22 cellular contexts compared by ENCODE assay signal in genomic region chr18:33900638-33901037, GRCh38.
DNase-seq lines count a peak whose midpoint lies in the region; ATAC-seq, FAIRE-seq and TF ChIP-seq lines count a peak whose summit lies in the region.
"Had no signal": no experiment of that assay in that cellular context is flagged by ENCODE, and none has a peak within 500 bp of the region (broad histone marks: within the 10 kb centered on the region; RNA-seq: fewer than 3 reads in every experiment).

No MANE protein-coding gene starts in this region.

- 77% methylated on average over 1 of the region's 1 CpG for WGBS in right lobe of liver (ENCODE audit: insufficient coverage, low coverage, low lambda C conversion rate, missing lambda C conversion rate)
- WGBS in esophagus squamous epithelium, 2 donors: 90 to 94% methylated on average over 1 of the region's 1 CpG

- DNase-seq in D721Med (ENCODE audit: insufficient read length, low spot score): no peak
- peak; percentile 5 for DNase-seq in G401 (ENCODE audit: low spot score)
- no peak for DNase-seq in right lobe of liver
- DNase-seq in WERI-Rb-1: no peak
- DNase-seq in HT-29 (ENCODE audit: low spot score): no peak
- no peak for DNase-seq in esophagus squamous epithelium (lab: John Stamatoyannopoulos, UW)
- DNase-seq: 8988T; ACHN; BE2C; C1 segment of cervical spinal cord; CD4-positive, alpha-beta memory T cell; CD4-positive, CD25-positive, alpha-beta regulatory T cell; CD8-positive, alpha-beta memory T cell; COR-L47; DMS79 treated with DMSO at 0.1 percent for 48 hours; GDM1 had no signal

- intact Hi-C loops in right lobe of liver (cut with DNase I) (no loop called here), esophagus squamous epithelium (cut with DNase I) (no loop called here)

- H3K4me3 ChIP-seq in right lobe of liver (no peak overlapping the region), WERI-Rb-1 (ENCODE audit: low read depth, low read length) (no peak overlapping the region), esophagus squamous epithelium (no peak overlapping the region)
- H3K4me3 ChIP-seq: BLaER1, GM12878 had no signal

- no peaks in the 10 kb centered on the region for H3K36me3 ChIP-seq in right lobe of liver
- H3K36me3 ChIP-seq in WERI-Rb-1: no peaks in the 10 kb centered on the region
- no peaks in the 10 kb centered on the region for H3K36me3 ChIP-seq in esophagus squamous epithelium
- H3K36me3 ChIP-seq: BE2C, BLaER1 had no signal

- TF ChIP-seq CTCF in D721Med (IDR thresholded peaks at IDR 0.05; ENCODE audit: insufficient read depth, missing control alignments): no peak
- TF ChIP-seq CTCF in right lobe of liver (IDR thresholded peaks at IDR 0.05): peak in 3 of 4 donors; percentile 22 to 34 (median 25)
- TF ChIP-seq CTCF in WERI-Rb-1 (IDR thresholded peaks at IDR 0.05; ENCODE audit: low read depth, low read length): no peak
- no peak for TF ChIP-seq CTCF in esophagus squamous epithelium (IDR thresholded peaks at IDR 0.05)

- H3K9me3 ChIP-seq in right lobe of liver (no peaks in the 10 kb centered on the region), WERI-Rb-1 (ENCODE audit: severe bottlenecking) (peaks cover 3% of the 10 kb centered on the region), esophagus squamous epithelium (no peaks in the 10 kb centered on the region)
- H3K9me3 ChIP-seq: BE2C had no signal

- H3K27ac ChIP-seq in right lobe of liver (no peak overlapping the region), WERI-Rb-1 (no peak overlapping the region), esophagus squamous epithelium (no peak overlapping the region)
- H3K27ac ChIP-seq: BLaER1 had no signal

- FAIRE-seq in D721Med (lab: Jason Lieb, UNC) (peak; percentile 44), islet of Langerhans (lab: Jason Lieb, UNC) (peak; percentile 61)
- FAIRE-seq: A204.1, GM12878, GM12892, GM19239 had no signal

- H3K4me1 ChIP-seq in right lobe of liver: no peaks in the 10 kb centered on the region
- H3K4me1 ChIP-seq in esophagus squamous epithelium: no peaks in the 10 kb centered on the region
- H3K4me1 ChIP-seq: BE2C, BLaER1 had no signal

- TF ChIP-seq POLR2A in right lobe of liver (IDR thresholded peaks at IDR 0.05) (no peak), esophagus squamous epithelium (IDR thresholded peaks at IDR 0.05) (no peak)

- in situ Hi-C loops in G401 (cut with HindIII; ENCODE audit: low sequenced_read_pairs): no loop called here

- H3K27me3 ChIP-seq in right lobe of liver: no peaks in the 10 kb centered on the region
- H3K27me3 ChIP-seq in WERI-Rb-1 (ENCODE audit: insufficient read depth, low read depth, severe bottlenecking): no peaks in the 10 kb centered on the region
- no peaks in the 10 kb centered on the region for H3K27me3 ChIP-seq in esophagus squamous epithelium
- H3K27me3 ChIP-seq: BE2C, BLaER1 had no signal

- peak; percentile 53 to 64 (median 55) for ATAC-seq in right lobe of liver
- ATAC-seq: GM12878 had no signal

Comparison
In these comparisons a context has a peak if more than half of its experiments do, and no peak if none do; other contexts are left out.
1. CTCF ChIP-seq: peak in right lobe of liver (3 of 4); none in D721Med (single experiment), WERI-Rb-1 (single experiment) and esophagus squamous epithelium (0 of 6).